ENCODE assay signal across 31 cellular contexts in genomic region chr1:189349600-189349999, GRCh38.
"Had no signal": no experiment of that assay in that cellular context is flagged by ENCODE, and none has a peak within 500 bp of the region (broad histone marks: within the 10 kb centered on the region; RNA-seq: fewer than 3 reads in every experiment).

No MANE protein-coding gene starts in this region.

- FAIRE-seq: bronchial epithelial cell had no signal

- H3K9me3 Mint-ChIP-seq: activated T-helper 1 cell treated with anti-CD3 and anti-CD28 coated beads, Interleukin-12 subunit alpha, Interleukin-12 subunit beta, Interleukin-2, Interleukin-4 antibody, amounts not matched to agents 30 ng/mL and 10 ng/mL and 1 ng/mL, durations not matched to agents 14 hours and 24 hours and 36 hours; WTC11 had no signal

- H3K27me3 ChIP-seq: ascending aorta, body of pancreas, SJCRH30 had no signal

- H3K27ac Mint-ChIP-seq: activated CD8-positive, alpha-beta memory T cell treated with anti-CD3 and anti-CD28 coated beads, Interleukin-2, amount 10 ng/mL, durations not matched to agents 7 days and 5 days; activated naive CD4-positive, alpha-beta T cell treated with anti-CD3 and anti-CD28 coated beads, Interleukin-2, amount 50 U/mL, for 72 hours; activated naive CD8-positive, alpha-beta T cell treated with anti-CD3 and anti-CD28 coated beads, Interleukin-2, amount 50 U/mL, for 24 hours; activated T-cell treated with anti-CD3 and anti-CD28 coated beads, Interleukin-2, amount 50 U/mL, for 24 hours; activated T-helper 1 cell treated with anti-CD3 and anti-CD28 coated beads, Interleukin-12 subunit alpha, Interleukin-12 subunit beta, Interleukin-2, Interleukin-4 antibody, amounts not matched to agents 30 ng/mL and 10 ng/mL and 1 ng/mL, durations not matched to agents 14 hours and 24 hours and 36 hours; T-helper 17 cell; WTC11 had no signal

- H3K4me3 ChIP-seq: ascending aorta, body of pancreas, SJCRH30 had no signal

- H3K4me1 ChIP-seq: ascending aorta, body of pancreas, SJCRH30 had no signal

- H3K36me3 ChIP-seq: ascending aorta, SJCRH30 had no signal

- H3K27ac ChIP-seq: ascending aorta, body of pancreas, SJCRH30 had no signal

- H3K4me3 Mint-ChIP-seq: activated CD8-positive, alpha-beta memory T cell treated with anti-CD3 and anti-CD28 coated beads, Interleukin-2, amount 10 ng/mL, durations not matched to agents 7 days and 5 days; activated naive CD8-positive, alpha-beta T cell treated with anti-CD3 and anti-CD28 coated beads, Interleukin-2, amount 50 U/mL, for 24 hours; activated T-cell treated with anti-CD3 and anti-CD28 coated beads, Interleukin-2, amount 50 U/mL, for 24 hours; activated T-helper 1 cell treated with anti-CD3 and anti-CD28 coated beads, Interleukin-12 subunit alpha, Interleukin-12 subunit beta, Interleukin-2, Interleukin-4 antibody, amounts not matched to agents 30 ng/mL and 10 ng/mL and 1 ng/mL, durations not matched to agents 14 hours and 24 hours and 36 hours; T-helper 17 cell; WTC11 had no signal

- DNase-seq: activated CD4-positive, alpha-beta T cell treated with anti-CD3 and anti-CD28 coated beads for 48 hours; activated CD4-positive, alpha-beta T cell treated with anti-CD3 and anti-CD28 coated beads, Interleukin-2, amount 50 U/mL, for 48 hours; activated CD4-positive, CD25-positive, alpha-beta regulatory T cell treated with anti-CD3 and anti-CD28 coated beads, Interleukin-2, amount 50 U/mL, for 72 hours; activated CD8-positive, alpha-beta memory T cell treated with anti-CD3 and anti-CD28 coated beads, Interleukin-2, amount 10 ng/mL, durations not matched to agents 7 days and 5 days; activated effector memory CD4-positive, alpha-beta T cell treated with Interleukin-2 at 50 U/mL for 16 hours; activated naive CD4-positive, alpha-beta T cell; activated naive CD8-positive, alpha-beta T cell treated with anti-CD3 and anti-CD28 coated beads, Interleukin-2, amount 50 U/mL, for 24 hours; activated T-cell treated with anti-CD3 and anti-CD28 coated beads, Interleukin-2, amount 50 U/mL, for 24 hours; amniotic stem cell; body of pancreas; central memory CD4-positive, alpha-beta T cell; Kasumi-1; NCI-H1105 treated with DMSO at 0.1 percent for 48 hours; NCI-H1436 treated with DMSO at 0.1 percent for 48 hours; NCI-H1930; NCI-H2171; NCI-H226; NCI-H526; NCI-H774; OCI-M1; RPMI8226; SJCRH30; T-helper 17 cell; T-helper 9 cell had no signal

- H3K36me3 Mint-ChIP-seq: activated CD8-positive, alpha-beta memory T cell treated with anti-CD3 and anti-CD28 coated beads, Interleukin-2, amount 10 ng/mL, durations not matched to agents 7 days and 5 days; activated naive CD4-positive, alpha-beta T cell treated with anti-CD3 and anti-CD28 coated beads, Interleukin-2, amount 50 U/mL, for 72 hours; WTC11 had no signal

- H3K27me3 Mint-ChIP-seq: activated CD8-positive, alpha-beta memory T cell treated with anti-CD3 and anti-CD28 coated beads, Interleukin-2, amount 10 ng/mL, durations not matched to agents 7 days and 5 days; activated naive CD8-positive, alpha-beta T cell treated with anti-CD3 and anti-CD28 coated beads, Interleukin-2, amount 50 U/mL, for 24 hours; activated T-cell treated with anti-CD3 and anti-CD28 coated beads, Interleukin-2, amount 50 U/mL, for 24 hours; T-helper 17 cell had no signal

- H3K9me3 ChIP-seq: ascending aorta, body of pancreas, SJCRH30 had no signal

- ATAC-seq: activated CD8-positive, alpha-beta memory T cell treated with anti-CD3 and anti-CD28 coated beads, Interleukin-2, amount 10 ng/mL, durations not matched to agents 7 days and 5 days; activated naive CD4-positive, alpha-beta T cell treated with anti-CD3 and anti-CD28 coated beads, Interleukin-2, amount 50 U/mL, for 72 hours; activated naive CD8-positive, alpha-beta T cell treated with anti-CD3 and anti-CD28 coated beads, Interleukin-2, amount 50 U/mL, for 24 hours; body of pancreas; Panc1; Right ventricle myocardium inferior; T-helper 17 cell; WTC11 had no signal

- H3K4me1 Mint-ChIP-seq: activated CD8-positive, alpha-beta memory T cell treated with anti-CD3 and anti-CD28 coated beads, Interleukin-2, amount 10 ng/mL, durations not matched to agents 7 days and 5 days; activated naive CD8-positive, alpha-beta T cell treated with anti-CD3 and anti-CD28 coated beads, Interleukin-2, amount 50 U/mL, for 24 hours; T-helper 17 cell; WTC11 had no signal
